ENCODE assay signal across 8 cellular contexts in the genomic region with DNA sequence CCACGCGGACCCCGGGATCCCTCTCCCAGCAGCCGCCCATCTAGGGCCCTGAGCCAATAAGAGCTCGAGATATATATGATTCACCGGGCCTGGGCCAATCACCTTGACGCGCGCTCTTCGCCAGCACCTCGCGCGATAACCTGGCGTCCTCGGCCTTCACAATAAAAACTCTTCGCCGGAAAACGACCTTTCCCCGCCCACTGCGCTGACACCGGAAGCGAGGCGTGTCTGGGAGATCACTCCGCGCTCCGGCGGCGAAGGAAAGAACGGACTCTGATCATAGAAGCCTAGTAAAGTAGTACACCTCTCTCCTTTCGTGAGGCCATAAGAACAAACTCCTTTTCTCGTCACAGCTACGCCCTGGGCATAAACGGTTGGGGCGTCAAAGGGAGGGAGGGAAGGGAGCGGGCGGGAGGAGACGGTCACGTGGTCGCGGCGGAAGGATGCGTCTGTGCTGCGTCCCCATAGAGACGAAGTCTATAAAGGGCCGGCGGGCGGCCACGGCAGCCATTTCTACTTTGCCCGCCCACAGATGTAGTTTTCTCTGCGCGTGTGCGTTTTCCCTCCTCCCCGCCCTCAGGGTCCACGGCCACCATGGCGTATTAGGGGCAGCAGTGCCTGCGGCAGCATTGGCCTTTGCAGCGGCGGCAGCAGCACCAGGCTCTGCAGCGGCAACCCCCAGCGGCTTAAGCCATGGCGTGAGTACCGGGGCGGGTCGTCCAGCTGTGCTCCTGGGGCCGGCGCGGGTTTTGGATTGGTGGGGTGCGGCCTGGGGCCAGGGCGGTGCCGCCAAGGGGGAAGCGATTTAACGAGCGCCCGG. TPM values are rescaled to one million over a fixed set of nuclear protein-coding genes. Genes with fewer than 3 reads are reported as not detected.
DNase-seq lines count a peak whose midpoint lies in the region; ATAC-seq and TF ChIP-seq lines count a peak whose summit lies in the region.

A gene with protein sequence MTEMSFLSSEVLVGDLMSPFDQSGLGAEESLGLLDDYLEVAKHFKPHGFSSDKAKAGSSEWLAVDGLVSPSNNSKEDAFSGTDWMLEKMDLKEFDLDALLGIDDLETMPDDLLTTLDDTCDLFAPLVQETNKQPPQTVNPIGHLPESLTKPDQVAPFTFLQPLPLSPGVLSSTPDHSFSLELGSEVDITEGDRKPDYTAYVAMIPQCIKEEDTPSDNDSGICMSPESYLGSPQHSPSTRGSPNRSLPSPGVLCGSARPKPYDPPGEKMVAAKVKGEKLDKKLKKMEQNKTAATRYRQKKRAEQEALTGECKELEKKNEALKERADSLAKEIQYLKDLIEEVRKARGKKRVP (plus strand): TSS at position 509 of the 820 bp plus-strand sequence. CDS start 884 bp downstream, outside the sequence.

- ATAC-seq in foreskin keratinocyte = peak; percentile 81

- no peak for TF ChIP-seq CTCF in foreskin keratinocyte (conservative IDR thresholded peaks at IDR 0.05)

- POLR2A ChIA-PET in HEK293T (lab: Yijun Ruan, JAX) = interaction anchor here (0.5 to 4.7 kb wide), 51 partner anchors 9 to 997 kb away, joined by 3 to 94 read pairs (median 4); a partner anchor contains a TSS

- H3K4me3 ChIP-seq in neuron (ENCODE audit: low read length) = peak within 1 kb of the TSS; percentile 96
- H3K4me3 ChIP-seq in subcutaneous abdominal adipose tissue (ENCODE audit: low read depth in 1 of 5, low read length in 5 of 5) = peak within 1 kb of the TSS; percentile 85 to 99 (median 95)

- in situ Hi-C loops in SK-MEL-5 (cut with HindIII; ENCODE audit: low pct_unique_long_range_greater_than_20kb, low sequenced_read_pairs) = no loop called here

- CTCF ChIA-PET in HEK293T (lab: Yijun Ruan, JAX) = interaction anchor here (0.6 to 0.8 kb wide), 3 partner anchors 9 to 56 kb away, joined by 3 to 5 read pairs (median 4); no protein-coding TSS in a partner anchor

- H3K36me3 ChIP-seq in neuron (ENCODE audit: insufficient read depth, low read length) = peaks cover 47% of the 10 kb centered on the region
- peaks cover 7 to 54% (median 43%) of the 10 kb centered on the region in 5 donors for H3K36me3 ChIP-seq in subcutaneous abdominal adipose tissue (ENCODE audit: control insufficient read depth in 5 of 5, insufficient read depth in 5 of 5, low read length in 5 of 5)

- H3K4me1 ChIP-seq in foreskin keratinocyte (no peaks in the 10 kb centered on the region), neuron (ENCODE audit: insufficient read depth, low read length) (peaks cover 35% of the 10 kb centered on the region), subcutaneous abdominal adipose tissue (ENCODE audit: control insufficient read depth in 5 of 5, insufficient read depth in 5 of 5, low read length in 5 of 5) (peaks cover 22 to 64% (median 56%) of the 10 kb centered on the region in 5 donors)

- H3K9ac ChIP-seq in subcutaneous abdominal adipose tissue (ENCODE audit: low read length in 5 of 5) = peak within 1 kb of the TSS; percentile 92 to 99 (median 96)

- H3K27me3 ChIP-seq in foreskin keratinocyte (no peaks in the 10 kb centered on the region), neuron (ENCODE audit: insufficient read depth, low read length) (no peaks in the 10 kb centered on the region), subcutaneous abdominal adipose tissue (ENCODE audit: control insufficient read depth in 5 of 5, insufficient read depth in 4 of 5, low read length in 5 of 5) (no peaks in the 10 kb centered on the region)

- H2AFZ ChIP-seq in neuron (ENCODE audit: low read depth, low read length) = peak within 1 kb of the TSS; percentile 60

- DNase-seq in GF-D8 (lab: John Stamatoyannopoulos, UW) (peak; percentile 96), HEK293T (ENCODE audit: extremely low spot score) (peak; percentile 96), MV-4-11 (lab: John Stamatoyannopoulos, UW) (peak; percentile 98), SK-MEL-5 (ENCODE audit: low read depth, low spot score) (peak; percentile 99), foreskin keratinocyte (peak; percentile 96 to 98)
- peak; percentile 96 for DNase-seq in activated naive CD4-positive, alpha-beta T cell treated with Interleukin-2 at 50 U/mL for 16 hours

- H3K9me3 ChIP-seq in neuron (ENCODE audit: low read length) (no peaks in the 10 kb centered on the region), subcutaneous abdominal adipose tissue (ENCODE audit: control insufficient read depth in 5 of 5, low read length in 5 of 5) (no peaks in the 10 kb centered on the region)

- peak within 1 kb of the TSS; percentile 97 for H3K27ac ChIP-seq in foreskin keratinocyte
- H3K27ac ChIP-seq in subcutaneous abdominal adipose tissue (ENCODE audit: low read depth, low read length) = peak within 1 kb of the TSS; percentile 97

TF ChIP-seq in HEK293T, 16 proteins besides CTCF, POLR2A, EP300 and RAD21:
- TF ChIP-seq FOXM1 (IDR thresholded peaks at IDR 0.05; ENCODE audit: borderline replicate concordance) = peak; percentile 15; the same call in 1 of the 2 replicates
- no peak for TF ChIP-seq FOXA1 (IDR thresholded peaks at IDR 0.05)
- peak; percentile 71; the same call in 1 of the 2 replicates for TF ChIP-seq TARDBP (IDR thresholded peaks at IDR 0.05)
- TF ChIP-seq SP1 (IDR thresholded peaks at IDR 0.05) = no peak; the same call in 1 of the 2 replicates
- TF ChIP-seq ARNT (IDR thresholded peaks at IDR 0.05) = peak; percentile 66; the same call in 1 of the 2 replicates
- peak; percentile 93 for TF ChIP-seq ELF4 (IDR thresholded peaks at IDR 0.05)
- peak; percentile 75 for TF ChIP-seq LEF1 (IDR thresholded peaks at IDR 0.05; ENCODE audit: borderline replicate concordance)
- TF ChIP-seq, protein P1, sequence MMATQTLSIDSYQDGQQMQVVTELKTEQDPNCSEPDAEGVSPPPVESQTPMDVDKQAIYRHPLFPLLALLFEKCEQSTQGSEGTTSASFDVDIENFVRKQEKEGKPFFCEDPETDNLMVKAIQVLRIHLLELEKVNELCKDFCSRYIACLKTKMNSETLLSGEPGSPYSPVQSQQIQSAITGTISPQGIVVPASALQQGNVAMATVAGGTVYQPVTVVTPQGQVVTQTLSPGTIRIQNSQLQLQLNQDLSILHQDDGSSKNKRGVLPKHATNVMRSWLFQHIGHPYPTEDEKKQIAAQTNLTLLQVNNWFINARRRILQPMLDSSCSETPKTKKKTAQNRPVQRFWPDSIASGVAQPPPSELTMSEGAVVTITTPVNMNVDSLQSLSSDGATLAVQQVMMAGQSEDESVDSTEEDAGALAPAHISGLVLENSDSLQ (IDR thresholded peaks at IDR 0.05) = peak; percentile 92
- peak; percentile 100 for TF ChIP-seq NFRKB (IDR thresholded peaks at IDR 0.05)
- TF ChIP-seq SUZ12 (IDR thresholded peaks at IDR 0.05) = no peak
- 0 out of 2 replicates have a peak, but pooled peaks have one; percentile 53 for TF ChIP-seq CTBP1 (IDR thresholded peaks at IDR 0.05; ENCODE audit: borderline replicate concordance)
- TF ChIP-seq L3MBTL2 (conservative IDR thresholded peaks at IDR 0.05) = peak; percentile 94
- TF ChIP-seq FOXK2 (IDR thresholded peaks at IDR 0.05) = no peak
- no peak for TF ChIP-seq BHLHE40 (IDR thresholded peaks at IDR 0.05; ENCODE audit: borderline replicate concordance)
- no peak for TF ChIP-seq ZNF384 (IDR thresholded peaks at IDR 0.05)
- no peak for TF ChIP-seq HDGF (IDR thresholded peaks at IDR 0.05; ENCODE audit: borderline replicate concordance)

RNA-seq across cellular contexts. Expression of the gene that starts here (rescaled TPM):
- 794 and 900 TPM in 2 replicates for total RNA-seq in SK-MEL-5 (2014; rRNA removed; shearing (Covaris generic))
- polyA plus RNA-seq in SK-MEL-5 (2015; cell fraction: cytosol; rRNA removed) = 1,242 and 1,298 TPM in 2 replicates
- polyA plus RNA-seq in SK-MEL-5 (2015; cell fraction: nucleus; rRNA removed) = 960 and 1,056 TPM in 2 replicates
- total RNA-seq in foreskin keratinocyte = 541 and 610 TPM in 2 replicates
- polyA plus RNA-seq in foreskin keratinocyte = 662 and 690 TPM in 2 replicates

Comparison
In these comparisons a context has a peak if more than half of its experiments do, and no peak if none do; other contexts are left out.
1. Peak in every context shown above with its lines: DNase-seq, ATAC-seq, H3K4me3 ChIP-seq and H3K27ac ChIP-seq.